Comparison of ENCODE assay signal across 17 cellular contexts in genomic region chr5:80343067-80343466, GRCh38. TPM values are rescaled to one million over a fixed set of nuclear protein-coding genes. Genes with fewer than 3 reads are reported as not detected.
DNase-seq lines count a peak whose midpoint lies in the region; TF ChIP-seq lines count a peak whose summit lies in the region.
"Had no signal": no experiment of that assay in that cellular context is flagged by ENCODE, and none has a peak within 500 bp of the region (broad histone marks: within the 10 kb centered on the region; RNA-seq: fewer than 3 reads in every experiment).

No MANE protein-coding gene starts in this region.

- no peaks in the 10 kb centered on the region for H3K9me3 ChIP-seq in vagina
- H3K9me3 ChIP-seq: BLaER1 had no signal

- no peaks in the 10 kb centered on the region for H3K4me1 ChIP-seq in vagina
- H3K4me1 ChIP-seq: BLaER1 had no signal

- no peak for TF ChIP-seq CTCF in vagina (IDR thresholded peaks at IDR 0.05)

- no peaks in the 10 kb centered on the region for H3K36me3 ChIP-seq in vagina
- H3K36me3 ChIP-seq: BLaER1 had no signal

- peak overlapping the region; percentile 35 for H3K27ac ChIP-seq in vagina
- H3K27ac ChIP-seq: 22Rv1, BLaER1, SK-N-MC had no signal

- intact Hi-C loops in vagina (cut with DNase I) = no loop called here

- peak; percentile 5 for DNase-seq in DMS53 (lab: John Stamatoyannopoulos, UW)
- DNase-seq in DMS53 treated with DMSO at 0.1 percent for 48 hours (lab: John Stamatoyannopoulos, UW; ENCODE audit: unreplicated experiment) = no peak
- DNase-seq in RKO (ENCODE audit: low spot score) = peak; percentile 7
- peak; percentile 1 for DNase-seq in iris pigment epithelial cell (ENCODE audit: low read depth)
- no peak for DNase-seq in vagina (ENCODE audit: extremely low spot score in 2 of 2)
- no peak for DNase-seq in nucleus accumbens (lab: John Stamatoyannopoulos, UW)
- DNase-seq in GM03348 (ENCODE audit: low spot score) = no peak
- no peak for DNase-seq in T-helper 1 cell
- DNase-seq: CD8-positive, alpha-beta memory T cell; KG1; NCI-H1092 treated with DMSO at 0.1 percent for 48 hours; NCI-H1694 treated with DMSO at 0.1 percent for 48 hours; NCI-H69 had no signal

- H3K4me3 ChIP-seq in vagina = no peak overlapping the region
- H3K4me3 ChIP-seq: BLaER1, SK-N-MC had no signal

- no peak for TF ChIP-seq POLR2A in vagina (IDR thresholded peaks at IDR 0.05)

- H3K27me3 ChIP-seq in vagina = no peaks in the 10 kb centered on the region
- H3K27me3 ChIP-seq: BLaER1 had no signal

RNA-seq across cellular contexts. Expression of gene SPZ1, which starts 23.3 kb away (rescaled TPM):
- total RNA-seq in vagina = not detected
- total RNA-seq: CD8-positive, alpha-beta memory T cell; MCF 10A had no signal

Comparison
In these comparisons a context has a peak if more than half of its experiments do, and no peak if none do; other contexts are left out.
1. DNase-seq: peak in DMS53 (single experiment), RKO (single experiment) and iris pigment epithelial cell (single experiment); none in DMS53 treated with DMSO at 0.1 percent for 48 hours (single experiment), vagina (0 of 2), nucleus accumbens (0 of 56), GM03348 (single experiment) and T-helper 1 cell (0 of 5).